In genomic region chr10:117830832-117831231, GRCh38 we compare ENCODE assay signal across 8 cellular contexts.
DNase-seq lines count a peak whose midpoint lies in the region; ATAC-seq, FAIRE-seq and TF ChIP-seq lines count a peak whose summit lies in the region.

No MANE protein-coding gene starts in this region.

- TF ChIP-seq EP300 in ovary (IDR thresholded peaks at IDR 0.05) = no peak

- no peaks in the 10 kb centered on the region for H3K36me3 Mint-ChIP-seq in nephron progenitor cell (ENCODE audit: low read depth)

- H3K36me3 ChIP-seq in ovary = no peaks in the 10 kb centered on the region

- no peak for TF ChIP-seq CTCF in nephron progenitor cell (IDR thresholded peaks at IDR 0.05)
- no peak for TF ChIP-seq CTCF in ovary (IDR thresholded peaks at IDR 0.05)

- intact Hi-C loops in ovary (cut with DNase I) = no loop called here

- peak overlapping the region; percentile 31 for H3K4me3 ChIP-seq in Jurkat, Clone E6-1 (ENCODE audit: low read length)
- no peak overlapping the region for H3K4me3 ChIP-seq in ovary

- no peaks in the 10 kb centered on the region for H3K4me1 ChIP-seq in ovary (ENCODE audit: insufficient read depth)

- FAIRE-seq in urothelium cell line (lab: Jason Lieb, UNC) = no peak

- peaks cover 7% of the 10 kb centered on the region for H3K27me3 Mint-ChIP-seq in nephron progenitor cell (ENCODE audit: low read depth, poor library complexity)

- H3K9me3 ChIP-seq in ovary = no peaks in the 10 kb centered on the region

- ATAC-seq in GM18907 (IDR thresholded peaks at IDR 0.05; ENCODE audit: unreplicated experiment) (peak; percentile 74), HG02981 (IDR thresholded peaks at IDR 0.05; ENCODE audit: unreplicated experiment) (no peak)

- peaks cover 21% of the 10 kb centered on the region for H3K9me3 Mint-ChIP-seq in nephron progenitor cell

- peak; percentile 89 for DNase-seq in Jurkat, Clone E6-1 (ENCODE audit: low read depth, low spot score)
- peak; percentile 62 for DNase-seq in activated effector memory CD4-positive, alpha-beta T cell treated with anti-CD3 and anti-CD28 coated beads, Interleukin-2, amount 50 U/mL, for 16 hours
- no peak for DNase-seq in nephron progenitor cell
- DNase-seq in GOT3 (lab: John Stamatoyannopoulos, UW) = no peak
- DNase-seq in urothelium cell line (ENCODE audit: low spot score) = no peak
- DNase-seq in ovary = no peak

- H3K4me3 Mint-ChIP-seq in nephron progenitor cell = peak overlapping the region; percentile 47

- no peak overlapping the region for H3K27ac ChIP-seq in ovary

- no peak overlapping the region for H3K27ac Mint-ChIP-seq in nephron progenitor cell

- no peaks in the 10 kb centered on the region for H3K27me3 ChIP-seq in ovary

- peaks cover 51% of the 10 kb centered on the region for H3K4me1 Mint-ChIP-seq in nephron progenitor cell

- TF ChIP-seq POLR2A in ovary (IDR thresholded peaks at IDR 0.05) = no peak

- 69 to 81% (median 75%) methylated on average over 15 of the region's 15 CpGs for WGBS in ovary, 3 donors

Comparison
In these comparisons a context has a peak if more than half of its experiments do, and no peak if none do; other contexts are left out.
1. DNase-seq: peak in Jurkat, Clone E6-1 (single experiment) and activated effector memory CD4-positive, alpha-beta T cell treated with anti-CD3 and anti-CD28 coated beads, Interleukin-2, amount 50 U/mL, for 16 hours (single experiment); none in nephron progenitor cell (single experiment), GOT3 (single experiment), urothelium cell line (single experiment) and ovary (0 of 5).